ENCODE assay signal across 8 cellular contexts in the genomic region with DNA sequence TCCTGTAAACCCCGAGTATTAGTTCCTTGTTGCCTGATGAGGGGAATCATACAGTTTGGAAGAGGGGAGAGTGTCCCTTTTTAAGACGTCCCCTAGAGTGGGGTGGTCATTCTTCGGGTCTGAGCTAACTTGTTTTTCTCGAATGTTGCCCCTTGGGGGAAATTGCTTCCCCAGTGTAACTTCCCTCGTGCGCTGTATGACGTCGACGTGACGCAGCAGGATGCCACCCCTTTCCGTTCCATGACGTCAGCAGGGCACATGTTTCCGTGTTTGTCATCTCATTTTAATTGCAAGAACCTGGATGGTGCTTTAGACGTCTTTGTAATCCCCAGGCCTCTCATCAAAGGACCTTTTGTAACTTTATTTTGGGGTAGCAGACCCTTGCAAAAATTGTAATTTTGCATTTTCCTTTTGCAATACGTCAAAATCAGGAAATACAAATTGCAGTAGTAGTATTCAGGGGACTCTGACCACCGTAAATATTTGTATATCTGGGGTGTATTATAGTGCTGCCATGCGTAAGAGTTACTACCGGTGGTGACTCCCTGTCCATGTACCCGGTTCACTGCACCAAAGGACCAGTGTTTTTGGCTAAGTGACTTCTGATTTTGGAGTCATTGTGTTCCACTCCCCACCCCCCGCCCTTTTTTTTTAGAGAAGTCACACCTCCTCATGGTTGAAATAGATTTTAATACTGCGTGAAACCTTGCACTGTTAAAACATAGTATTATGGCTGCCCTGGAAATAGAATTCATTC. TPM values are rescaled to one million over a fixed set of nuclear protein-coding genes. Genes with fewer than 3 reads are reported as not detected.
DNase-seq lines count a peak whose midpoint lies in the region; ATAC-seq and TF ChIP-seq lines count a peak whose summit lies in the region.

No MANE protein-coding gene starts in this region.

- peak; percentile 75 for DNase-seq in AG20443 (ENCODE audit: low spot score)
- peak in 51 of 76 experiments; percentile 2 to 65 (median 36) for DNase-seq in HUDEP-2 (lab: John Stamatoyannopoulos, UW; ENCODE audit: unreplicated experiment in 76 of 76)
- peak; percentile 64 for DNase-seq in SIG-M5 treated with dmso at 0.1 percent for 504 hours (lab: John Stamatoyannopoulos, UW; ENCODE audit: unreplicated experiment)
- DNase-seq in activated naive CD4-positive, alpha-beta T cell (lab: John Stamatoyannopoulos, UW): peak; percentile 48 to 71 (median 58)
- DNase-seq in foreskin melanocyte: peak; percentile 47
- DNase-seq in suprapubic skin (ENCODE audit: low spot score in 2 of 2): peak; percentile 94 to 95

- H3K27me3 ChIP-seq in neutrophil: no peaks in the 10 kb centered on the region
- H3K27me3 ChIP-seq in suprapubic skin: no peaks in the 10 kb centered on the region

- H3K9me3 ChIP-seq in neutrophil: no peaks in the 10 kb centered on the region
- H3K9me3 ChIP-seq in suprapubic skin: no peaks in the 10 kb centered on the region

- TF ChIP-seq CTCF in neutrophil (IDR thresholded peaks at IDR 0.05) (peak; percentile 34), suprapubic skin (IDR thresholded peaks at IDR 0.05) (no peak)

- peak; percentile 11 for ATAC-seq in GM19324 (IDR thresholded peaks at IDR 0.05; ENCODE audit: low FRiP score, unreplicated experiment)

- peak overlapping the region; percentile 95 for H3K27ac ChIP-seq in neutrophil
- peak overlapping the region; percentile 96 for H3K27ac ChIP-seq in suprapubic skin

- no peak for TF ChIP-seq POLR2A in suprapubic skin (IDR thresholded peaks at IDR 0.05)

- H3K4me1 ChIP-seq in neutrophil (ENCODE audit: control insufficient read depth in 1 of 2, insufficient read depth in 1 of 2, low read depth in 1 of 2, low read length in 1 of 2): peaks cover 19 to 20% of the 10 kb centered on the region in 2 experiments
- H3K4me1 ChIP-seq in suprapubic skin: peaks cover 35% of the 10 kb centered on the region

- WGBS in suprapubic skin: 29% methylated on average over 21 of the region's 21 CpGs

- H3K36me3 ChIP-seq in neutrophil: peaks cover 8% of the 10 kb centered on the region
- H3K36me3 ChIP-seq in suprapubic skin: peaks cover 3% of the 10 kb centered on the region

- H3K4me3 ChIP-seq in neutrophil (ENCODE audit: low read depth in 1 of 2, low read length in 1 of 2) (peak overlapping the region; percentile 70 to 76), suprapubic skin (peak overlapping the region; percentile 65)

- TF ChIP-seq EP300 in suprapubic skin (IDR thresholded peaks at IDR 0.05): peak; percentile 81

RNA-seq across cellular contexts. Expression of gene BABAM2, which starts 0.7 kb away (rescaled TPM):
- 10 to 100 TPM; 23.7 to 41.1 (median 27.9) TPM for total RNA-seq in suprapubic skin

RNA-seq across cellular contexts. Expression of gene RBKS, which starts 1.1 kb away (rescaled TPM):
- 1 to 10 TPM; 1.0 to 2.2 (median 1.5) TPM for total RNA-seq in suprapubic skin

Comparison
In these comparisons a context has a peak if more than half of its experiments do, and no peak if none do; other contexts are left out.
1. Peak in every context shown above with its lines: DNase-seq, ATAC-seq, H3K4me3 ChIP-seq and H3K27ac ChIP-seq.
2. DNase-seq: peak in every context shown above with its lines; median percentile 94 in suprapubic skin; 75 in AG20443; 64 in SIG-M5 treated with dmso at 0.1 percent for 504 hours; 58 in activated naive CD4-positive, alpha-beta T cell; 47 in foreskin melanocyte; 36 in HUDEP-2.